In genomic region chr7:137592232-137592896, GRCh38 we compare ENCODE assay signal across 8 cellular contexts.
DNase-seq lines count a peak whose midpoint lies in the region; ATAC-seq, FAIRE-seq and TF ChIP-seq lines count a peak whose summit lies in the region.

No MANE protein-coding gene starts in this region.

- H4K5ac ChIP-seq in H1 (ENCODE audit: insufficient read length, low read depth, low read length) = no peak overlapping the region

- H2BK5ac ChIP-seq in H1 (ENCODE audit: low read depth, low read length) = no peak overlapping the region

- no peak overlapping the region for H3K56ac ChIP-seq in H1 (replicated peaks; ENCODE audit: insufficient read length, low read depth, low read length)

- no peak overlapping the region for H4K8ac ChIP-seq in H1 (ENCODE audit: extremely low read depth, insufficient read depth, low read length)

- H3K9me2 ChIP-seq in PC-9 (ENCODE audit: insufficient read depth) = no peaks in the 10 kb centered on the region

- no peak overlapping the region for H3K14ac ChIP-seq in H1 (ENCODE audit: insufficient read length)

- H2AFZ ChIP-seq in PC-9 = peak overlapping the region; percentile 7; the same call in 1 of the 2 replicates
- H2AFZ ChIP-seq in H1 (ENCODE audit: low read length) = no peak overlapping the region

- BruUV-seq in PC-9 (replicated peaks; lab: Mats Ljungman, UMichigan) = no TSS peak

- H3K27me3 ChIP-seq in PC-9 (ENCODE audit: insufficient read depth, low read depth) = no peaks in the 10 kb centered on the region
- H3K27me3 ChIP-seq in H1 (replicated peaks in 1 of 4; ENCODE audit: control insufficient read depth in 3 of 4, extremely low read depth in 1 of 4, insufficient read depth in 3 of 4, low read length in 3 of 4) = no peaks in the 10 kb centered on the region

- peaks cover 7% of the 10 kb centered on the region for H3K27me3 Mint-ChIP-seq in activated T-cell treated with anti-CD3 and anti-CD28 coated beads, Interleukin-2, amount 50 U/mL, for 24 hours
- peaks cover 7% of the 10 kb centered on the region for H3K27me3 Mint-ChIP-seq in activated T-cell treated with anti-CD3 and anti-CD28 coated beads, Interleukin-2, amount 50 U/mL, for 4 hours (ENCODE audit: low read depth)

- H2BK20ac ChIP-seq in H1 (ENCODE audit: low read length) = no peak overlapping the region

- no peak overlapping the region for H2BK120ac ChIP-seq in H1 (replicated peaks; ENCODE audit: low read depth, low read length)

- no peak overlapping the region for H2BK15ac ChIP-seq in H1 (ENCODE audit: low read length)

- H3K4me1 Mint-ChIP-seq in activated T-cell treated with anti-CD3 and anti-CD28 coated beads, Interleukin-2, amount 50 U/mL, for 24 hours (ENCODE audit: low read depth) = no peaks in the 10 kb centered on the region
- H3K4me1 Mint-ChIP-seq in activated T-cell treated with anti-CD3 and anti-CD28 coated beads, Interleukin-2, amount 50 U/mL, for 4 hours (ENCODE audit: low read depth) = no peaks in the 10 kb centered on the region

- intact Hi-C loops in PC-9 (cut with micrococcal nuclease; ENCODE audit: unreplicated experiment) = loop anchor here (1.0 to 10.0 kb wide), 10 partner anchors 138 to 1971 kb away; partner anchors contain the start of genes MTPN, PTN and STMP1

- H3K79me2 ChIP-seq in PC-9 (ENCODE audit: low read depth) = no peaks in the 10 kb centered on the region
- no peaks in the 10 kb centered on the region for H3K79me2 ChIP-seq in H1 (ENCODE audit: control insufficient read depth in 1 of 2, insufficient read depth in 2 of 2, low read length in 2 of 2)

- no peak overlapping the region for H2AK5ac ChIP-seq in H1 (ENCODE audit: low read depth, low read length)

- no peak overlapping the region for H2BK12ac ChIP-seq in H1 (ENCODE audit: low read depth, low read length)

- TF ChIP-seq CTCF in PC-9 (conservative IDR thresholded peaks at IDR 0.05) = peak; percentile 91
- TF ChIP-seq CTCF in H1 (IDR thresholded peaks at IDR 0.05; ENCODE audit: control extremely low read depth in 1 of 3, insufficient read depth in 1 of 3, low read depth in 1 of 3, low read length in 3 of 3) = peak; percentile 79 to 86 (median 85)

- H3K4me2 ChIP-seq in PC-9 = peak overlapping the region; percentile 34; the same call in 1 of the 2 replicates
- no peak overlapping the region for H3K4me2 ChIP-seq in H1 (ENCODE audit: insufficient read depth in 1 of 2, low read depth in 2 of 2, low read length in 2 of 2)

- peak; percentile 98 to 99 for TF ChIP-seq RAD21 in H1 (IDR thresholded peaks at IDR 0.05 in 1 of 2, conservative IDR thresholded peaks at IDR 0.05 in 1 of 2; ENCODE audit: low read depth in 2 of 2, low read length in 2 of 2)

- no peak overlapping the region for H3K9ac ChIP-seq in H1 (replicated peaks in 1 of 4; ENCODE audit: extremely low read depth in 1 of 4, low read depth in 3 of 4, low read length in 3 of 4)

- no peak overlapping the region for H3K27ac Mint-ChIP-seq in activated T-cell treated with anti-CD3 and anti-CD28 coated beads, Interleukin-2, amount 50 U/mL, for 24 hours

- POLR2A ChIA-PET in PC-9 (lab: Charles Lee; ENCODE audit: unreplicated experiment) (interaction anchor here (0.6 to 0.7 kb wide), 3 partner anchors 10 to 219 kb away, joined by 3 to 4 read pairs (median 3); no protein-coding TSS in a partner anchor), H1 (lab: Charles Lee; ENCODE audit: partially characterized antibody) (no interaction called here)

- H3K4me3 Mint-ChIP-seq in activated T-cell treated with anti-CD3 and anti-CD28 coated beads, Interleukin-2, amount 50 U/mL, for 24 hours = no peak overlapping the region
- no peak overlapping the region for H3K4me3 Mint-ChIP-seq in activated T-cell treated with anti-CD3 and anti-CD28 coated beads, Interleukin-2, amount 50 U/mL, for 4 hours

- peak; percentile 19 for DNase-seq in DMS153 (lab: John Stamatoyannopoulos, UW)
- peak; percentile 14 for DNase-seq in Jurkat, Clone E6-1 (ENCODE audit: low read depth, low spot score)
- peak; percentile 46 to 74 for DNase-seq in PC-9
- peak; percentile 25 to 62 for DNase-seq in H1 (ENCODE audit: low read depth in 1 of 2, low spot score in 2 of 2)
- DNase-seq in medulla oblongata (ENCODE audit: extremely low spot score) = peak; percentile 82
- no peak for DNase-seq in activated T-cell treated with anti-CD3 and anti-CD28 coated beads, Interleukin-2, amount 50 U/mL, for 24 hours
- DNase-seq in activated T-cell treated with anti-CD3 and anti-CD28 coated beads, Interleukin-2, amount 50 U/mL, for 4 hours = no peak

- CTCF ChIA-PET in PC-9 (lab: Charles Lee) (no interaction called here), H1 (lab: Charles Lee; ENCODE audit: partially characterized antibody) (interaction anchor here (0.6 to 5.3 kb wide), 42 partner anchors 9 to 1919 kb away, joined by 3 to 34 read pairs (median 3); no protein-coding TSS in a partner anchor)

- no peak for TF ChIP-seq POLR2A in H1 (IDR thresholded peaks at IDR 0.05; ENCODE audit: control extremely low read depth in 1 of 2, low read depth in 2 of 2, low read length in 2 of 2)

- no peak overlapping the region for H4K91ac ChIP-seq in H1 (replicated peaks; ENCODE audit: insufficient read length, low read length)

- H3K36me3 ChIP-seq in PC-9 (ENCODE audit: low read depth) (no peaks in the 10 kb centered on the region), H1 (ENCODE audit: control insufficient read depth in 2 of 4, insufficient read depth in 4 of 4, low read length in 3 of 4) (no peaks in the 10 kb centered on the region)

- peak; percentile 52 for ATAC-seq in GM19467 (IDR thresholded peaks at IDR 0.05; ENCODE audit: unreplicated experiment)
- ATAC-seq in activated T-cell treated with anti-CD3 and anti-CD28 coated beads, Interleukin-2, amount 50 U/mL, for 4 hours = no peak

- H3K9me3 ChIP-seq in PC-9 (ENCODE audit: insufficient read depth, low read depth) (no peaks in the 10 kb centered on the region), H1 (ENCODE audit: insufficient read depth in 2 of 2, low read depth in 1 of 2, low read length in 1 of 2) (no peaks in the 10 kb centered on the region)

- no peak overlapping the region for H3K4me3 ChIP-seq in Jurkat, Clone E6-1 (ENCODE audit: low read length)
- no peak overlapping the region for H3K4me3 ChIP-seq in PC-9
- H3K4me3 ChIP-seq in H1 (ENCODE audit: extremely low read depth in 1 of 4, insufficient read depth in 2 of 4, low read depth in 3 of 4, low read length in 4 of 4) = no peak overlapping the region

- H3K79me1 ChIP-seq in H1 (ENCODE audit: low read depth, low read length) = no peaks in the 10 kb centered on the region

- no peaks in the 10 kb centered on the region for H3K36me3 Mint-ChIP-seq in activated T-cell treated with anti-CD3 and anti-CD28 coated beads, Interleukin-2, amount 50 U/mL, for 24 hours (ENCODE audit: low read depth)
- H3K36me3 Mint-ChIP-seq in activated T-cell treated with anti-CD3 and anti-CD28 coated beads, Interleukin-2, amount 50 U/mL, for 4 hours (ENCODE audit: insufficient read depth) = no peaks in the 10 kb centered on the region

- H3K4ac ChIP-seq in H1 (replicated peaks; ENCODE audit: insufficient read length, low read depth, low read length) = no peak overlapping the region

- H3K23ac ChIP-seq in H1 (ENCODE audit: insufficient read length) = no peak overlapping the region

- no peaks in the 10 kb centered on the region for H3K23me2 ChIP-seq in H1 (ENCODE audit: low read depth, low read length)

- WGBS in H1 (ENCODE audit: extremely low coverage in 1 of 2, insufficient coverage in 1 of 2, insufficient read length in 1 of 2, insufficient replicate concordance in 2 of 2, low coverage in 1 of 2, low lambda C conversion rate in 2 of 2, missing lambda C conversion rate in 1 of 2), 2 experiments = 34% methylated on average over 6 of the region's 6 CpGs; no CpG with 5 or more reads in 1 of the 2 experiments

- H3K9me3 Mint-ChIP-seq in activated T-cell treated with anti-CD3 and anti-CD28 coated beads, Interleukin-2, amount 50 U/mL, for 24 hours = no peaks in the 10 kb centered on the region
- no peaks in the 10 kb centered on the region for H3K9me3 Mint-ChIP-seq in activated T-cell treated with anti-CD3 and anti-CD28 coated beads, Interleukin-2, amount 50 U/mL, for 4 hours

- H3K18ac ChIP-seq in H1 (ENCODE audit: extremely low read depth, low read length) = no peak overlapping the region

- FAIRE-seq in H1 (lab: Jason Lieb, UNC) = peak; percentile 68

- TF ChIP-seq EP300 in H1 (IDR thresholded peaks at IDR 0.05; ENCODE audit: borderline replicate concordance in 1 of 2, low read depth in 2 of 2, low read length in 2 of 2) = no peak; a peak in 1 of 3 replicates

- H3K4me1 ChIP-seq in PC-9 (replicated peaks; ENCODE audit: insufficient read depth) = peaks cover 11% of the 10 kb centered on the region
- H3K4me1 ChIP-seq in H1 (replicated peaks in 1 of 4; ENCODE audit: control insufficient read depth in 3 of 4, insufficient read depth in 4 of 4, low read length in 3 of 4) = peaks cover 0 to 6% (median 1%) of the 10 kb centered on the region in 4 experiments; a peak in 4 of 7 replicates

- no peaks in the 10 kb centered on the region for H3F3A ChIP-seq in PC-9 (ENCODE audit: insufficient read depth, low read depth)

- H3K27ac ChIP-seq in PC-9 (no peak overlapping the region), H1 (ENCODE audit: low read depth, low read length) (no peak overlapping the region)

- no peaks in the 10 kb centered on the region for H4K20me1 ChIP-seq in PC-9 (ENCODE audit: insufficient read depth)
- H4K20me1 ChIP-seq in H1 (replicated peaks in 1 of 2; ENCODE audit: control insufficient read depth in 1 of 2, insufficient read depth in 2 of 2, low read length in 2 of 2) = no peaks in the 10 kb centered on the region

TF ChIP-seq in H1, 55 proteins besides CTCF, POLR2A, EP300 and RAD21:
- no peak for TF ChIP-seq BRCA1 (IDR thresholded peaks at IDR 0.05; ENCODE audit: low read depth, low read length)
- TF ChIP-seq ATF3 (IDR thresholded peaks at IDR 0.05; ENCODE audit: insufficient read depth, low read depth, low read length) = no peak
- TF ChIP-seq CREB1 (IDR thresholded peaks at IDR 0.05) = peak; percentile 31; the same call in 1 of the 2 replicates

Comparison
In these comparisons a context has a peak if more than half of its experiments do, and no peak if none do; other contexts are left out.
1. DNase-seq: peak in DMS153 (single experiment), Jurkat, Clone E6-1 (single experiment), PC-9 (2 of 2), H1 (2 of 2) and medulla oblongata (single experiment); none in activated T-cell treated with anti-CD3 and anti-CD28 coated beads, Interleukin-2, amount 50 U/mL, for 24 hours (single experiment) and activated T-cell treated with anti-CD3 and anti-CD28 coated beads, Interleukin-2, amount 50 U/mL, for 4 hours (single experiment).